ENCODE assay signal across 9 cellular contexts in the genomic region with DNA sequence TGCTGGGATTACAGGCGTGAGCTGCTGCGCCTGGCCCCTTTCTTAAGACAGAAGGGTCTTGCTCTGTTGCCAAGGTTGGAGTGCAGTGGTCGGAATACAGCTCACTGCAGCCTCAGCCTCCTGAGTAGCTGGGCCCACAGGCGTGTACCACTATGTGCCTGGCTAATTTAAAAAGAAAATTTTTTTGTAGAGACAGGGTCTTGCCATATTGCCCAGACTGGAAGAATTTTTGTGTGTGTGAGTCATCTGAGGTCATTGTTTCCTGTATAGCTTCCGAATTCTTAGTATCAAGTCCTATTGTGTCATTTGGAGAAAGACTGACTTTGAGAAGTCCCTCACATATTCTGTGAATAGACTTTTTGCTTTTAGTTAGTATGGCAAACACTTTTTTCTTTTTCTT. TPM values are rescaled to one million over a fixed set of nuclear protein-coding genes. Genes with fewer than 3 reads are reported as not detected.
DNase-seq lines count a peak whose midpoint lies in the region; ATAC-seq and TF ChIP-seq lines count a peak whose summit lies in the region.
"Had no signal": no experiment of that assay in that cellular context is flagged by ENCODE, and none has a peak within 500 bp of the region (broad histone marks: within the 10 kb centered on the region; RNA-seq: fewer than 3 reads in every experiment).

No MANE protein-coding gene starts in this region.

- H3K27me3 Mint-ChIP-seq in activated CD8-positive, alpha-beta memory T cell treated with anti-CD3 and anti-CD28 coated beads, Interleukin-2, amount 10 ng/mL, durations not matched to agents 7 days and 5 days: no peaks in the 10 kb centered on the region
- no peaks in the 10 kb centered on the region for H3K27me3 Mint-ChIP-seq in dendritic cell treated with granulocyte-macrophage colony-stimulating factor and Interleukin-4, amounts not matched to agents 40 ng/mL and 50 ng/mL, for 4 days
- H3K27me3 Mint-ChIP-seq in stimulated activated memory B cell treated with anti-CD40 and anti-IgM and Interleukin-4, amounts not matched to agents 10 μg/mL and 1 μg/mL and 100 μg/mL, for 72 hours: no peaks in the 10 kb centered on the region

- WGBS in SK-N-SH (ENCODE audit: low lambda C conversion rate): 55% methylated on average over 5 of the region's 5 CpGs
- WGBS in testis, 2 donors: 83 to 85% methylated on average over 5 of the region's 5 CpGs

- no peak for TF ChIP-seq RAD21 in SK-N-SH (IDR thresholded peaks at IDR 0.05; ENCODE audit: low read length)

- H4K20me1 ChIP-seq in SK-N-SH (ENCODE audit: insufficient read depth): peaks cover 67% of the 10 kb centered on the region

- H3K9ac ChIP-seq in SK-N-SH: peak overlapping the region; percentile 8; the same call in 1 of the 2 replicates

- CTCF ChIA-PET in activated CD8-positive, alpha-beta memory T cell treated with anti-CD3 and anti-CD28 coated beads, Interleukin-2, amount 10 ng/mL, durations not matched to agents 7 days and 5 days (lab: Charles Lee): interaction anchor here (0.8 to 2.5 kb wide), 9 partner anchors 8 to 155 kb away, joined by 3 to 12 read pairs (median 4); a partner anchor contains a TSS
- CTCF ChIA-PET in SK-N-SH (lab: Yijun Ruan, JAX): interaction anchor here (1.1 to 3.4 kb wide), 3 partner anchors 9 to 290 kb away, joined by 3 to 17 read pairs (median 4); a partner anchor contains a TSS

- no peak for TF ChIP-seq POLR2A in testis (IDR thresholded peaks at IDR 0.05)

- H3K27ac Mint-ChIP-seq in activated CD8-positive, alpha-beta memory T cell treated with anti-CD3 and anti-CD28 coated beads, Interleukin-2, amount 10 ng/mL, durations not matched to agents 7 days and 5 days: peak overlapping the region; percentile 89
- peak overlapping the region; percentile 53 for H3K27ac Mint-ChIP-seq in dendritic cell treated with granulocyte-macrophage colony-stimulating factor and Interleukin-4, amounts not matched to agents 40 ng/mL and 50 ng/mL, for 4 days
- peak overlapping the region; percentile 11 for H3K27ac Mint-ChIP-seq in stimulated activated memory B cell treated with anti-CD40 and anti-IgM and Interleukin-4, amounts not matched to agents 10 μg/mL and 1 μg/mL and 100 μg/mL, for 72 hours

- no peak overlapping the region for H2AFZ ChIP-seq in SK-N-SH (ENCODE audit: low read depth)

- intact Hi-C loops in dendritic cell treated with granulocyte-macrophage colony-stimulating factor and Interleukin-4, amounts not matched to agents 40 ng/mL and 50 ng/mL, for 4 days (cut with micrococcal nuclease): no loop called here
- intact Hi-C loops in testis (cut with DNase I; ENCODE audit: low total_unique reads) (no loop called here), cardiac septum (cut with DNase I) (no loop called here)

- H3K4me3 ChIP-seq in SK-N-SH (ENCODE audit: low read depth in 2 of 2, low read length in 1 of 2): no peak overlapping the region
- no peak overlapping the region for H3K4me3 ChIP-seq in testis

- H3K36me3 ChIP-seq in SK-N-SH (replicated peaks in 1 of 2; ENCODE audit: control insufficient read depth in 1 of 2, insufficient read depth in 2 of 2, low read length in 1 of 2) (peaks cover 2 to 5% of the 10 kb centered on the region in 2 experiments), testis (ENCODE audit: low read depth, missing control alignments) (no peaks in the 10 kb centered on the region)

- H3K27me3 ChIP-seq in SK-N-SH (ENCODE audit: insufficient read depth) (no peaks in the 10 kb centered on the region), testis (no peaks in the 10 kb centered on the region)
- H3K27me3 ChIP-seq: foreskin keratinocyte had no signal

- peaks cover 50% of the 10 kb centered on the region for H3F3A ChIP-seq in SK-N-SH (replicated peaks; ENCODE audit: insufficient read depth)

- POLR2A ChIA-PET in SK-N-SH (lab: Yijun Ruan, JAX): no interaction called here

- H3K4me1 Mint-ChIP-seq in activated CD8-positive, alpha-beta memory T cell treated with anti-CD3 and anti-CD28 coated beads, Interleukin-2, amount 10 ng/mL, durations not matched to agents 7 days and 5 days: peaks cover 68% of the 10 kb centered on the region
- peaks cover 74% of the 10 kb centered on the region for H3K4me1 Mint-ChIP-seq in dendritic cell treated with granulocyte-macrophage colony-stimulating factor and Interleukin-4, amounts not matched to agents 40 ng/mL and 50 ng/mL, for 4 days (ENCODE audit: low read depth)
- H3K4me1 Mint-ChIP-seq in stimulated activated memory B cell treated with anti-CD40 and anti-IgM and Interleukin-4, amounts not matched to agents 10 μg/mL and 1 μg/mL and 100 μg/mL, for 72 hours: peaks cover 69% of the 10 kb centered on the region

- TF ChIP-seq EP300 in SK-N-SH (IDR thresholded peaks at IDR 0.05; ENCODE audit: borderline replicate concordance in 1 of 2, low read depth in 1 of 2, low read length in 1 of 2): no peak

- H3K9me3 ChIP-seq in SK-N-SH: no peaks in the 10 kb centered on the region
- H3K9me3 ChIP-seq in testis: no peaks in the 10 kb centered on the region

- H3K79me2 ChIP-seq in SK-N-SH (ENCODE audit: insufficient read depth): peaks cover 94% of the 10 kb centered on the region

- peak; percentile 51 for DNase-seq in activated CD8-positive, alpha-beta memory T cell treated with anti-CD3 and anti-CD28 coated beads, Interleukin-2, amount 10 ng/mL, durations not matched to agents 7 days and 5 days
- no peak for DNase-seq in activated CD8-positive, alpha-beta memory T cell treated with anti-CD3 and anti-CD28 coated beads, Interleukin-2, amount 50 U/mL, for 4 hours
- no peak for DNase-seq in SK-N-SH
- DNase-seq in NCI-H2171 treated with DMSO at 0.1 percent for 48 hours (lab: John Stamatoyannopoulos, UW): no peak
- no peak for DNase-seq in testis
- DNase-seq in cardiac septum (ENCODE audit: low spot score): no peak

- TF ChIP-seq CTCF in SK-N-SH (IDR thresholded peaks at IDR 0.05) (no peak), testis (IDR thresholded peaks at IDR 0.05) (no peak)

- H3K4me1 ChIP-seq in SK-N-SH (ENCODE audit: control insufficient read depth in 1 of 2, insufficient read depth in 2 of 2, low read depth in 1 of 2, low read length in 1 of 2): peaks cover 16 to 48% of the 10 kb centered on the region in 2 experiments
- H3K4me1 ChIP-seq in testis: peaks cover 35% of the 10 kb centered on the region

- peak; percentile 10 for ATAC-seq in activated CD8-positive, alpha-beta memory T cell treated with anti-CD3 and anti-CD28 coated beads, Interleukin-2, amount 10 ng/mL, durations not matched to agents 7 days and 5 days
- no peak for ATAC-seq in stimulated activated memory B cell treated with anti-CD40 and anti-IgM and Interleukin-4, amounts not matched to agents 10 μg/mL and 1 μg/mL and 100 μg/mL, for 72 hours
- ATAC-seq: foreskin keratinocyte had no signal

- H3K9me3 Mint-ChIP-seq in activated CD8-positive, alpha-beta memory T cell treated with anti-CD3 and anti-CD28 coated beads, Interleukin-2, amount 10 ng/mL, durations not matched to agents 7 days and 5 days (ENCODE audit: low read depth): no peaks in the 10 kb centered on the region
- H3K9me3 Mint-ChIP-seq in dendritic cell treated with granulocyte-macrophage colony-stimulating factor and Interleukin-4, amounts not matched to agents 40 ng/mL and 50 ng/mL, for 4 days: no peaks in the 10 kb centered on the region
- H3K9me3 Mint-ChIP-seq in stimulated activated memory B cell treated with anti-CD40 and anti-IgM and Interleukin-4, amounts not matched to agents 10 μg/mL and 1 μg/mL and 100 μg/mL, for 72 hours: no peaks in the 10 kb centered on the region

- H3K27ac ChIP-seq in SK-N-SH (ENCODE audit: low read depth in 2 of 2, low read length in 1 of 2) (peak overlapping the region in 1 of 2 experiments; percentile 79; a peak in 2 of 4 replicates), testis (no peak overlapping the region)
- H3K27ac ChIP-seq: foreskin keratinocyte had no signal

- H3K4me3 Mint-ChIP-seq in activated CD8-positive, alpha-beta memory T cell treated with anti-CD3 and anti-CD28 coated beads, Interleukin-2, amount 10 ng/mL, durations not matched to agents 7 days and 5 days: peak overlapping the region; percentile 64
- peak overlapping the region; percentile 26 for H3K4me3 Mint-ChIP-seq in dendritic cell treated with granulocyte-macrophage colony-stimulating factor and Interleukin-4, amounts not matched to agents 40 ng/mL and 50 ng/mL, for 4 days
- H3K4me3 Mint-ChIP-seq in stimulated activated memory B cell treated with anti-CD40 and anti-IgM and Interleukin-4, amounts not matched to agents 10 μg/mL and 1 μg/mL and 100 μg/mL, for 72 hours: peak overlapping the region; percentile 53

- H3K36me3 Mint-ChIP-seq in activated CD8-positive, alpha-beta memory T cell treated with anti-CD3 and anti-CD28 coated beads, Interleukin-2, amount 10 ng/mL, durations not matched to agents 7 days and 5 days: peaks cover 31% of the 10 kb centered on the region
- peaks cover 37% of the 10 kb centered on the region for H3K36me3 Mint-ChIP-seq in dendritic cell treated with granulocyte-macrophage colony-stimulating factor and Interleukin-4, amounts not matched to agents 40 ng/mL and 50 ng/mL, for 4 days (ENCODE audit: low read depth)
- peaks cover 37% of the 10 kb centered on the region for H3K36me3 Mint-ChIP-seq in stimulated activated memory B cell treated with anti-CD40 and anti-IgM and Interleukin-4, amounts not matched to agents 10 μg/mL and 1 μg/mL and 100 μg/mL, for 72 hours

- H3K4me2 ChIP-seq in SK-N-SH: peak overlapping the region; percentile 59

- no peaks in the 10 kb centered on the region for H3K9me2 ChIP-seq in SK-N-SH

RNA-seq across cellular contexts. Expression of a gene that starts 4.7 kb away (rescaled TPM):
- 100 to 1,000 TPM; 161 to 189 TPM for total RNA-seq in activated CD8-positive, alpha-beta memory T cell treated with anti-CD3 and anti-CD28 coated beads, Interleukin-2, amount 10 ng/mL, durations not matched to agents 7 days and 5 days
- polyA plus RNA-seq in SK-N-SH (2012; rRNA removed): 100 and 119 TPM in 2 replicates
- 79.5 and 109 TPM in 2 replicates for polyA plus RNA-seq in SK-N-SH (2012; cell fraction: cytosol; rRNA removed)
- polyA plus RNA-seq in SK-N-SH (2012; cell fraction: nucleus; rRNA removed): 51.0 and 70.5 TPM in 2 replicates
- 10 to 100 TPM; 47.8 to 57.9 TPM for total RNA-seq in testis
- polyA plus RNA-seq in testis (ENCODE audit: insufficient read depth, low read depth, low replicate concordance): 88.5 TPM
- total RNA-seq in cardiac septum: 101 TPM

RNA-seq across cellular contexts. Expression of a gene that starts 19.4 kb away (rescaled TPM):
- 10 to 100 TPM; 17.6 to 19.7 TPM for total RNA-seq in activated CD8-positive, alpha-beta memory T cell treated with anti-CD3 and anti-CD28 coated beads, Interleukin-2, amount 10 ng/mL, durations not matched to agents 7 days and 5 days
- polyA plus RNA-seq in SK-N-SH (2012; rRNA removed): 8.6 and 10.3 TPM in 2 replicates
- 6.0 and 7.3 TPM in 2 replicates for polyA plus RNA-seq in SK-N-SH (2012; cell fraction: cytosol; rRNA removed)
- 25.0 and 26.3 TPM in 2 replicates for polyA plus RNA-seq in SK-N-SH (2012; cell fraction: nucleus; rRNA removed)
- 10 to 100 TPM; 42.0 to 45.6 TPM for total RNA-seq in testis
- polyA plus RNA-seq in testis (ENCODE audit: insufficient read depth, low read depth, low replicate concordance): 25.0 TPM
- total RNA-seq in cardiac septum: 14.1 TPM

Comparison
In these comparisons a context has a peak if more than half of its experiments do, and no peak if none do; other contexts are left out.
1. H3K27ac Mint-ChIP-seq: peak in every context shown above with its lines; median percentile 89 in activated CD8-positive, alpha-beta memory T cell treated with anti-CD3 and anti-CD28 coated beads, Interleukin-2, amount 10 ng/mL, durations not matched to agents 7 days and 5 days; 53 in dendritic cell treated with granulocyte-macrophage colony-stimulating factor and Interleukin-4, amounts not matched to agents 40 ng/mL and 50 ng/mL, for 4 days; 11 in stimulated activated memory B cell treated with anti-CD40 and anti-IgM and Interleukin-4, amounts not matched to agents 10 μg/mL and 1 μg/mL and 100 μg/mL, for 72 hours.